7 cellular contexts compared by ENCODE assay signal in the genomic region with DNA sequence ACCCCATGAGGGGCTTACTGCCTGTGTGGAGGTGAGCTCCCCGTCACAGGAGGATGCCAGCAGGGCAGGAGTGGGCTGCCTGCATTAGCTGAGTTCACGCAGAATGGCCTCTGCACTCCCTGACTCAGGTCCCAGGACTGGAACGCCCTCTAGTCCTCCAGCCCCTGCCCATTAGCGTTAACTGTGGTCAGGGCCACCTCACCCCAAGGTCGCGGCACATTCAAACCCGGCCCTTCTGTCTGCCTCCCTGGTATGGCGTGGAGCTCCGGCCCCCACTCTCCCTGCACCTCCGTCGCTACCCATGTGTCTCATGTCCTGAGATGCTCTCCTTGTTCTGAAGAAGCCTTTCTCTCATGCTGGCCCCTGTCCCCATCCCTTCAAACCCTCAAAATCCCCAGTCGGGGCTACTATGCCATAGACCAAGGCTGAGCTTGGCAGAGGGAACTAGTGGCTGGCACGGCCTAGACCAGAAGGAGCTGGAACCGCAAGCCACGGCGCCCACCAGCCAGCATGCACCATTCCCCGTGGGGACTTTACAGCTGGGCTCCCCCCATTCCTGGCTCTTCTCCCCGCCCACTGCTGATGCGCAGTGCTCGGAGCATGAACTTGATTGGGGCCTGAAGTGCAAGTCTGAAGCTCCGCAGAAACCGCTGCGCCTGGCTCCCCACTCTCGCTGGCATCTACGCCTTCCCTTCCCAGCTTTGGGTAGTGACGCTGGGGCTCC.
"Had no signal": no experiment of that assay in that cellular context is flagged by ENCODE, and none has a peak within 500 bp of the region (broad histone marks: within the 10 kb centered on the region; RNA-seq: fewer than 3 reads in every experiment).

No MANE protein-coding gene starts in this region.

- DNase-seq: activated CD4-positive, alpha-beta memory T cell treated with anti-CD3 and anti-CD28 coated beads, Interleukin-2, amount 10 ng/mL, durations not matched to agents 7 days and 5 days; central memory CD4-positive, alpha-beta T cell; cortex of kidney; effector memory CD8-positive, alpha-beta T cell; naive thymus-derived CD4-positive, alpha-beta T cell; SIG-M5; small intestine had no signal
